ENCODE assay signal across 28 cellular contexts in genomic region chr6:116672306-116672705, GRCh38. TPM values are rescaled to one million over a fixed set of nuclear protein-coding genes. Genes with fewer than 3 reads are reported as not detected.
"Had no signal": no experiment of that assay in that cellular context is flagged by ENCODE, and none has a peak within 500 bp of the region (broad histone marks: within the 10 kb centered on the region; RNA-seq: fewer than 3 reads in every experiment).

No MANE protein-coding gene starts in this region.

- H3K4me3 ChIP-seq: dorsolateral prefrontal cortex, esophagus muscularis mucosa, heart right ventricle, left lung, lung, pancreas, prostate gland, right atrium auricular region, stomach, thyroid gland, upper lobe of left lung, vagina had no signal

- H3K36me3 ChIP-seq: esophagus muscularis mucosa, heart right ventricle, left lung, pancreas, prostate gland, right atrium auricular region, stomach, thyroid gland, upper lobe of left lung, vagina had no signal

- H3K9me3 ChIP-seq: esophagus muscularis mucosa, heart right ventricle, left lung, pancreas, prostate gland, right atrium auricular region, stomach, thyroid gland, upper lobe of left lung, vagina had no signal

- H3K4me3 Mint-ChIP-seq: activated CD4-positive, alpha-beta T cell treated with anti-CD3 and anti-CD28 coated beads for 36 hours; activated T-cell treated with anti-CD3 and anti-CD28 coated beads, Interleukin-2, amount 50 U/mL, for 72 hours; central memory CD8-positive, alpha-beta T cell; effector memory CD8-positive, alpha-beta T cell; nephron progenitor cell; stimulated activated naive B cell treated with anti-CD40 and anti-IgM and Interleukin-4, amounts not matched to agents 10 μg/mL and 1 μg/mL and 100 μg/mL, for 72 hours had no signal

- DNase-seq: activated CD4-positive, alpha-beta T cell treated with anti-CD3 and anti-CD28 coated beads for 36 hours; activated CD4-positive, CD25-positive, alpha-beta regulatory T cell; activated naive CD4-positive, alpha-beta T cell; activated T-cell treated with anti-CD3 and anti-CD28 coated beads for 4 hours; activated T-cell treated with anti-CD3 and anti-CD28 coated beads, Interleukin-2, amount 50 U/mL, for 72 hours; anterior cingulate cortex; dorsolateral prefrontal cortex; effector memory CD8-positive, alpha-beta T cell; foreskin keratinocyte; heart right ventricle; left lung; naive B cell; nephron progenitor cell; nucleus accumbens; pancreas; stimulated activated CD4-positive, alpha-beta T cell treated with anti-CD3 and anti-CD28 coated beads, Interleukin-15, amount 100 ng/mL, for 24 hours; stimulated activated CD4-positive, alpha-beta T cell treated with anti-CD3 and anti-CD28 coated beads, Interleukin-2, amount 100 ng/mL, for 24 hours; stimulated activated naive B cell treated with anti-CD40 and anti-IgM and Interleukin-4, amounts not matched to agents 10 μg/mL and 1 μg/mL and 100 μg/mL, for 72 hours; stomach; thyroid gland; upper lobe of left lung had no signal

- H3K27me3 Mint-ChIP-seq: activated CD4-positive, alpha-beta T cell treated with anti-CD3 and anti-CD28 coated beads for 36 hours had no signal

- H3K27ac Mint-ChIP-seq: activated CD4-positive, alpha-beta T cell treated with anti-CD3 and anti-CD28 coated beads for 36 hours; activated naive CD4-positive, alpha-beta T cell treated with anti-CD3 and anti-CD28 coated beads, Interleukin-2, amount 50 U/mL, for 72 hours; activated T-cell treated with anti-CD3 and anti-CD28 coated beads, Interleukin-2, amount 50 U/mL, for 72 hours; effector memory CD8-positive, alpha-beta T cell; nephron progenitor cell had no signal

- H3K9me3 Mint-ChIP-seq: activated naive CD4-positive, alpha-beta T cell treated with anti-CD3 and anti-CD28 coated beads, Interleukin-2, amount 50 U/mL, for 72 hours; activated T-cell treated with anti-CD3 and anti-CD28 coated beads, Interleukin-2, amount 50 U/mL, for 72 hours; central memory CD8-positive, alpha-beta T cell; effector memory CD8-positive, alpha-beta T cell; naive B cell; stimulated activated naive B cell treated with anti-CD40 and anti-IgM and Interleukin-4, amounts not matched to agents 10 μg/mL and 1 μg/mL and 100 μg/mL, for 72 hours had no signal

- H3K27ac ChIP-seq: dorsolateral prefrontal cortex, esophagus muscularis mucosa, foreskin keratinocyte, heart right ventricle, left lung, pancreas, prostate gland, right atrium auricular region, stomach, thyroid gland, upper lobe of left lung, vagina had no signal

- H3K36me3 Mint-ChIP-seq: naive B cell; stimulated activated naive B cell treated with anti-CD40 and anti-IgM and Interleukin-4, amounts not matched to agents 10 μg/mL and 1 μg/mL and 100 μg/mL, for 72 hours had no signal

- H3K27me3 ChIP-seq: dorsolateral prefrontal cortex, esophagus muscularis mucosa, foreskin keratinocyte, heart right ventricle, left lung, pancreas, right atrium auricular region, stomach, thyroid gland, upper lobe of left lung, vagina had no signal

- ATAC-seq: activated CD4-positive, alpha-beta T cell treated with anti-CD3 and anti-CD28 coated beads for 36 hours; activated naive CD4-positive, alpha-beta T cell treated with anti-CD3 and anti-CD28 coated beads, Interleukin-2, amount 50 U/mL, for 72 hours; activated T-cell treated with anti-CD3 and anti-CD28 coated beads, Interleukin-2, amount 50 U/mL, for 72 hours; effector memory CD8-positive, alpha-beta T cell; foreskin keratinocyte; heart right ventricle; left lung; pancreas; stimulated activated naive B cell treated with anti-CD40 and anti-IgM and Interleukin-4, amounts not matched to agents 10 μg/mL and 1 μg/mL and 100 μg/mL, for 72 hours had no signal

RNA-seq across cellular contexts. Expression of gene RSPH4A, which starts 56.0 kb away (rescaled TPM):
- total RNA-seq: vagina had no signal
